Comparison of ENCODE assay signal across 21 cellular contexts in genomic region chr3:111591555-111591954, GRCh38. TPM values are rescaled to one million over a fixed set of nuclear protein-coding genes. Genes with fewer than 3 reads are reported as not detected.
A peak's percentile ranks its signal among the peaks of the same experiment; 100 is the strongest.
DNase-seq lines count a peak whose midpoint lies in the region; ATAC-seq lines count a peak whose summit lies in the region.
"Had no signal": no experiment of that assay in that cellular context is flagged by ENCODE, and none has a peak within 500 bp of the region (broad histone marks: within the 10 kb centered on the region; RNA-seq: fewer than 3 reads in every experiment).

No MANE protein-coding gene starts in this region.

- H3K4me1 ChIP-seq in SJSA1 (replicated peaks) (peaks cover 61% of the 10 kb centered on the region), thymus (ENCODE audit: control insufficient read depth, insufficient read depth, low read length) (no peaks in the 10 kb centered on the region)
- H3K4me1 ChIP-seq: adrenal gland, vagina had no signal

- H3K27ac Mint-ChIP-seq in activated naive CD4-positive, alpha-beta T cell treated with anti-CD3 and anti-CD28 coated beads for 36 hours: peak overlapping the region; percentile 98
- H3K27ac Mint-ChIP-seq in central memory CD8-positive, alpha-beta T cell (ENCODE audit: low read depth): peak overlapping the region; percentile 85
- H3K27ac Mint-ChIP-seq: mesothelial cell of epicardium had no signal

- WGBS in thymus: 97% methylated on average over 3 of the region's 3 CpGs

- no peak for ATAC-seq in central memory CD8-positive, alpha-beta T cell (replicated peaks; ENCODE audit: extremely low read depth, poor library complexity, severe bottlenecking)
- no peak for ATAC-seq in GM19455 (IDR thresholded peaks at IDR 0.05; ENCODE audit: unreplicated experiment)
- ATAC-seq: Panc1 had no signal

- H3K27ac ChIP-seq in SJSA1 (peak overlapping the region; percentile 75), thymus (ENCODE audit: low read depth) (peak overlapping the region; percentile 18)
- H3K27ac ChIP-seq: adrenal gland, KMS-11, neutrophil, stomach, vagina had no signal

- H3K4me3 ChIP-seq in SJSA1: no peak overlapping the region
- H3K4me3 ChIP-seq in thymus (ENCODE audit: low read length): no peak overlapping the region
- H3K4me3 ChIP-seq: adrenal gland, stomach, vagina had no signal

- CTCF ChIA-PET in activated naive CD4-positive, alpha-beta T cell treated with anti-CD3 and anti-CD28 coated beads for 36 hours (lab: Charles Lee): interaction anchor here (1.2 to 11.4 kb wide), 4 partner anchors 13 to 47 kb away, joined by 3 to 88 read pairs (median 9); no protein-coding TSS in a partner anchor

- peaks cover 3% of the 10 kb centered on the region for H3K9me3 Mint-ChIP-seq in activated naive CD4-positive, alpha-beta T cell treated with anti-CD3 and anti-CD28 coated beads for 36 hours
- H3K9me3 Mint-ChIP-seq in central memory CD8-positive, alpha-beta T cell: no peaks in the 10 kb centered on the region

- H3K36me3 Mint-ChIP-seq in activated naive CD4-positive, alpha-beta T cell treated with anti-CD3 and anti-CD28 coated beads for 36 hours (ENCODE audit: low read depth): peaks cover 86% of the 10 kb centered on the region
- H3K36me3 Mint-ChIP-seq in central memory CD8-positive, alpha-beta T cell (ENCODE audit: insufficient read depth): peaks cover 27% of the 10 kb centered on the region

- DNase-seq in activated naive CD4-positive, alpha-beta T cell treated with anti-CD3 and anti-CD28 coated beads for 36 hours: no peak
- DNase-seq in activated naive CD4-positive, alpha-beta T cell treated with Interleukin-2 at 50 U/mL for 16 hours: no peak
- DNase-seq in SJSA1 (ENCODE audit: low read depth in 1 of 2, low spot score in 2 of 2): no peak
- no peak for DNase-seq in central memory CD8-positive, alpha-beta T cell (ENCODE audit: low spot score in 2 of 2)
- DNase-seq in dermis blood vessel endothelial cell: no peak
- DNase-seq in activated effector memory CD4-positive, alpha-beta T cell treated with anti-CD3 and anti-CD28 coated beads, Interleukin-2, amount 50 U/mL, for 16 hours: no peak
- DNase-seq: adrenal gland; AML-193; central memory CD4-positive, alpha-beta T cell; HCEC 1CT; NCI-H1105 treated with DMSO at 0.1 percent for 48 hours; NCI-H774; stomach had no signal

- no peaks in the 10 kb centered on the region; the same call in 1 of the 2 replicates for H3K36me3 ChIP-seq in SJSA1
- peaks cover 25% of the 10 kb centered on the region for H3K36me3 ChIP-seq in thymus (ENCODE audit: control insufficient read depth, insufficient read depth)
- H3K36me3 ChIP-seq: adrenal gland, neutrophil, stomach, vagina had no signal

- peaks cover 53% of the 10 kb centered on the region for H3K4me1 Mint-ChIP-seq in activated naive CD4-positive, alpha-beta T cell treated with anti-CD3 and anti-CD28 coated beads for 36 hours (ENCODE audit: low read depth)
- peaks cover 58% of the 10 kb centered on the region for H3K4me1 Mint-ChIP-seq in central memory CD8-positive, alpha-beta T cell

- peak overlapping the region; percentile 94 for H3K4me3 Mint-ChIP-seq in activated naive CD4-positive, alpha-beta T cell treated with anti-CD3 and anti-CD28 coated beads for 36 hours
- no peak overlapping the region for H3K4me3 Mint-ChIP-seq in central memory CD8-positive, alpha-beta T cell
- H3K4me3 Mint-ChIP-seq: mesothelial cell of epicardium had no signal

- H3K27me3 Mint-ChIP-seq in activated naive CD4-positive, alpha-beta T cell treated with anti-CD3 and anti-CD28 coated beads for 36 hours (ENCODE audit: low read depth): no peaks in the 10 kb centered on the region
- H3K27me3 Mint-ChIP-seq in central memory CD8-positive, alpha-beta T cell: no peaks in the 10 kb centered on the region

- H3K9me3 ChIP-seq in SJSA1 (replicated peaks) (no peaks in the 10 kb centered on the region), thymus (ENCODE audit: control insufficient read depth) (no peaks in the 10 kb centered on the region)
- H3K9me3 ChIP-seq: adrenal gland, neutrophil, stomach, vagina had no signal

- H3K27me3 ChIP-seq in SJSA1 (replicated peaks): no peaks in the 10 kb centered on the region
- H3K27me3 ChIP-seq in thymus (ENCODE audit: control insufficient read depth, insufficient read depth): no peaks in the 10 kb centered on the region
- H3K27me3 ChIP-seq: adrenal gland, neutrophil, stomach, vagina had no signal

- intact Hi-C loops in activated naive CD4-positive, alpha-beta T cell treated with anti-CD3 and anti-CD28 coated beads for 36 hours (cut with micrococcal nuclease): no loop called here

RNA-seq across cellular contexts. Expression of gene ZBED2, which starts 3.6 kb away (rescaled TPM):
- 100 to 1,000 TPM; 394 to 397 TPM for total RNA-seq in activated naive CD4-positive, alpha-beta T cell treated with anti-CD3 and anti-CD28 coated beads for 36 hours
- total RNA-seq in SJSA1 (2014; rRNA removed; shearing (Covaris generic)): not detected in 2 replicates
- polyA plus RNA-seq in thymus: 37.9 TPM
- not detected in 2 replicates for total RNA-seq in dermis blood vessel endothelial cell
- total RNA-seq: G401, mesothelial cell of epicardium, stomach had no signal
- polyA plus RNA-seq: adrenal gland had no signal

RNA-seq across cellular contexts. Expression of gene CD96, which starts 49.6 kb away (rescaled TPM):
- 10 to 100 TPM; 52.7 to 61.8 TPM for total RNA-seq in activated naive CD4-positive, alpha-beta T cell treated with anti-CD3 and anti-CD28 coated beads for 36 hours
- total RNA-seq in SJSA1 (2014; rRNA removed; shearing (Covaris generic)): 0.13 and 0.38 TPM in 2 replicates
- polyA plus RNA-seq in thymus: 27.0 TPM
- total RNA-seq in dermis blood vessel endothelial cell: not detected in 2 replicates
- total RNA-seq: G401 had no signal

Comparison
In these comparisons a context has a peak if more than half of its experiments do, and no peak if none do; other contexts are left out.
1. RNA of gene ZBED2, which starts 3.6 kb away (total RNA-seq): 394 to 397 TPM in activated naive CD4-positive, alpha-beta T cell treated with anti-CD3 and anti-CD28 coated beads for 36 hours; not detected in SJSA1 and not detected in dermis blood vessel endothelial cell; every median in the first group is over 100 times any median in the second.
2. RNA of gene CD96, which starts 49.6 kb away (total RNA-seq): 52.7 to 61.8 TPM in activated naive CD4-positive, alpha-beta T cell treated with anti-CD3 and anti-CD28 coated beads for 36 hours; 0.13 to 0.38 TPM in SJSA1 and not detected in dermis blood vessel endothelial cell; every median in the first group is over 10 times any median in the second.